ENCODE assay signal across 27 cellular contexts in genomic region chr15:49984436-49984835, GRCh38.
"Had no signal": no experiment of that assay in that cellular context is flagged by ENCODE, and none has a peak within 500 bp of the region (broad histone marks: within the 10 kb centered on the region; RNA-seq: fewer than 3 reads in every experiment).

No MANE protein-coding gene starts in this region.

- H3K9me3 Mint-ChIP-seq: activated naive CD4-positive, alpha-beta T cell treated with anti-CD3 and anti-CD28 coated beads, Interleukin-2, amount 50 U/mL, for 72 hours; activated T-cell treated with anti-CD3 and anti-CD28 coated beads, Interleukin-2, amount 50 U/mL, for 24 hours; activated T-helper 17 cell treated with anti-CD3 and anti-CD28 coated beads, Interleukin-2, amount 50 U/mL, for 72 hours; nephron; stimulated activated naive B cell treated with anti-CD40 and anti-IgM and Interleukin-4, amounts not matched to agents 10 μg/mL and 1 μg/mL and 100 μg/mL, for 72 hours; T-cell; T-helper 2 cell treated with Interferon-gamma antibody and Interleukin-4, amounts not matched to agents 5 μg/mL and 100 μg/mL, for 36 hours had no signal

- H3K36me3 ChIP-seq: ascending aorta, brain microvascular endothelial cell, esophagus muscularis mucosa, lower lobe of right lung, sigmoid colon, uterus had no signal

- H3K4me2 ChIP-seq: hepatocyte, smooth muscle cell had no signal

- H3K4me1 Mint-ChIP-seq: activated T-helper 17 cell treated with anti-CD3 and anti-CD28 coated beads, Interleukin-2, amount 50 U/mL, for 72 hours; stimulated activated naive B cell treated with anti-CD40 and anti-IgM and Interleukin-4, amounts not matched to agents 10 μg/mL and 1 μg/mL and 100 μg/mL, for 72 hours had no signal

- H3K27me3 ChIP-seq: ascending aorta, brain microvascular endothelial cell, esophagus muscularis mucosa, hepatocyte, sigmoid colon, transverse colon, uterus had no signal

- H3K79me2 ChIP-seq: hepatocyte had no signal

- H3K27ac Mint-ChIP-seq: activated naive CD4-positive, alpha-beta T cell treated with anti-CD3 and anti-CD28 coated beads, Interleukin-2, amount 50 U/mL, for 72 hours; activated T-cell treated with anti-CD3 and anti-CD28 coated beads, Interleukin-2, amount 50 U/mL, for 24 hours; activated T-helper 17 cell treated with anti-CD3 and anti-CD28 coated beads, Interleukin-2, amount 50 U/mL, for 72 hours; nephron; stimulated activated naive B cell treated with anti-CD40 and anti-IgM and Interleukin-4, amounts not matched to agents 10 μg/mL and 1 μg/mL and 100 μg/mL, for 72 hours; T-cell; T-helper 2 cell treated with Interferon-gamma antibody and Interleukin-4, amounts not matched to agents 5 μg/mL and 100 μg/mL, for 36 hours had no signal

- H3K4me3 ChIP-seq: ascending aorta, esophagus muscularis mucosa, hepatocyte, lower lobe of right lung, sigmoid colon, smooth muscle cell, transverse colon, uterus had no signal

- H3K9me3 ChIP-seq: ascending aorta, esophagus muscularis mucosa, lower lobe of right lung, sigmoid colon, transverse colon, uterus had no signal

- H3K27ac ChIP-seq: ascending aorta, brain microvascular endothelial cell, esophagus muscularis mucosa, hepatocyte, lower lobe of right lung, sigmoid colon, transverse colon, uterus had no signal

- H3K36me3 Mint-ChIP-seq: activated naive CD4-positive, alpha-beta T cell treated with anti-CD3 and anti-CD28 coated beads, Interleukin-2, amount 50 U/mL, for 72 hours; stimulated activated naive B cell treated with anti-CD40 and anti-IgM and Interleukin-4, amounts not matched to agents 10 μg/mL and 1 μg/mL and 100 μg/mL, for 72 hours; T-cell had no signal

- H3K27me3 Mint-ChIP-seq: stimulated activated naive B cell treated with anti-CD40 and anti-IgM and Interleukin-4, amounts not matched to agents 10 μg/mL and 1 μg/mL and 100 μg/mL, for 72 hours had no signal

- H2AFZ ChIP-seq: hepatocyte had no signal

- DNase-seq: activated CD8-positive, alpha-beta memory T cell treated with anti-CD3 and anti-CD28 coated beads for 24 hours; activated CD8-positive, alpha-beta memory T cell treated with anti-CD3 and anti-CD28 coated beads, Interleukin-2, amount 50 U/mL, for 4 hours; activated T-cell treated with anti-CD3 and anti-CD28 coated beads, Interleukin-2, amount 50 U/mL, for 24 hours; brain microvascular endothelial cell; central memory CD4-positive, alpha-beta T cell; effector memory CD4-positive, alpha-beta T cell; glutamatergic neuron; left colon; lower lobe of right lung; midbrain; occipital lobe; sigmoid colon; stimulated activated CD4-positive, alpha-beta T cell treated with anti-CD3 and anti-CD28 coated beads, Interleukin-15, amount 100 ng/mL, for 24 hours; stimulated activated CD4-positive, alpha-beta T cell treated with anti-CD3 and anti-CD28 coated beads, Interleukin-2, amount 100 ng/mL, for 48 hours; stimulated activated CD8-positive, alpha-beta memory T cell treated with anti-CD3 and anti-CD28 coated beads, Interleukin-4, amount 100 ng/mL, for 48 hours; stimulated activated naive B cell treated with anti-CD40 and anti-IgM and Interleukin-4, amounts not matched to agents 10 μg/mL and 1 μg/mL and 100 μg/mL, for 72 hours; T-cell; transverse colon; uterus had no signal

- H3K4me3 Mint-ChIP-seq: activated T-cell treated with anti-CD3 and anti-CD28 coated beads, Interleukin-2, amount 50 U/mL, for 24 hours; activated T-helper 17 cell treated with anti-CD3 and anti-CD28 coated beads, Interleukin-2, amount 50 U/mL, for 72 hours; nephron; stimulated activated naive B cell treated with anti-CD40 and anti-IgM and Interleukin-4, amounts not matched to agents 10 μg/mL and 1 μg/mL and 100 μg/mL, for 72 hours; T-cell; T-helper 2 cell treated with Interferon-gamma antibody and Interleukin-4, amounts not matched to agents 5 μg/mL and 100 μg/mL, for 36 hours had no signal
